Comparison of ENCODE assay signal across 2 cellular contexts in genomic region chr5:71891856-71892255, GRCh38.
TF ChIP-seq lines count a peak whose summit lies in the region.

No MANE protein-coding gene starts in this region.

TF ChIP-seq in IMR-90, 13 proteins besides CTCF, POLR2A, EP300 and RAD21:
- TF ChIP-seq ELK1 (IDR thresholded peaks at IDR 0.05; ENCODE audit: borderline replicate concordance, low read depth, low read length) (no peak), SMC3 (IDR thresholded peaks at IDR 0.05; ENCODE audit: low read depth, low read length) (no peak), MAZ (IDR thresholded peaks at IDR 0.05; ENCODE audit: borderline replicate concordance, low read depth, low read length) (no peak), RFX5 (IDR thresholded peaks at IDR 0.05; ENCODE audit: low read depth, low read length) (no peak), BHLHE40 (IDR thresholded peaks at IDR 0.05; ENCODE audit: low read depth, low read length) (peak; percentile 71; the same call in 1 of the 2 replicates), MXI1 (IDR thresholded peaks at IDR 0.05; ENCODE audit: borderline replicate concordance, low read depth, low read length) (no peak), NFE2L2 (IDR thresholded peaks at IDR 0.05; ENCODE audit: low read depth, low read length) (no peak)

TF ChIP-seq in H1, 55 proteins besides CTCF, POLR2A, EP300 and RAD21:
- TF ChIP-seq POU5F1 (IDR thresholded peaks at IDR 0.05; ENCODE audit: low read depth, low read length) (no peak), JUN (IDR thresholded peaks at IDR 0.05; ENCODE audit: low read depth, low read length) (no peak), TEAD4 (IDR thresholded peaks at IDR 0.05; ENCODE audit: low read depth, low read length) (peak; percentile 70; the same call in 1 of the 2 replicates), MAX (IDR thresholded peaks at IDR 0.05) (peak; percentile 72), E2F6 (IDR thresholded peaks at IDR 0.05) (peak; percentile 69)
